11 cellular contexts compared by ENCODE assay signal in genomic region chr3:61725851-61726333, GRCh38.
DNase-seq lines count a peak whose midpoint lies in the region; ATAC-seq, FAIRE-seq and TF ChIP-seq lines count a peak whose summit lies in the region.
"Had no signal": no experiment of that assay in that cellular context is flagged by ENCODE, and none has a peak within 500 bp of the region (broad histone marks: within the 10 kb centered on the region; RNA-seq: fewer than 3 reads in every experiment).

No MANE protein-coding gene starts in this region.

- H3K4me3 ChIP-seq in astrocyte of the cerebellum (ENCODE audit: low read depth, low read length) (no peak overlapping the region), small intestine (ENCODE audit: low read depth in 1 of 2, low read length in 2 of 2) (no peak overlapping the region)
- H3K4me3 ChIP-seq: prostate gland had no signal

- peaks cover 4% of the 10 kb centered on the region in 2 donors for H3K4me1 ChIP-seq in small intestine (ENCODE audit: control insufficient read depth in 2 of 2, insufficient read depth in 1 of 2, low read depth in 1 of 2, low read length in 1 of 2)
- H3K4me1 ChIP-seq: prostate gland had no signal

- H3K9me3 ChIP-seq in small intestine (ENCODE audit: control insufficient read depth, low read depth), result no peaks in the 10 kb centered on the region
- H3K9me3 ChIP-seq: prostate gland had no signal

- in situ Hi-C loops in astrocyte of the cerebellum (cut with HindIII; ENCODE audit: low sequenced_read_pairs), result loop anchor here (5.0 kb wide), 1 partner anchor 46 kb away; no protein-coding TSS in a partner anchor

- DNase-seq in astrocyte of the cerebellum (ENCODE audit: low read depth) (peak; percentile 49), hepatic stellate cell (ENCODE audit: low spot score) (peak; percentile 26), small intestine (peak; percentile 63), NCI-H446 treated with DMSO at 0.1 percent for 48 hours (lab: John Stamatoyannopoulos, UW) (no peak), NCI-H526 treated with DMSO at 0.1 percent for 48 hours (lab: John Stamatoyannopoulos, UW) (no peak)
- no peak for DNase-seq in stimulated activated CD4-positive, alpha-beta T cell treated with anti-CD3 and anti-CD28 coated beads, Interleukin-4, amount 100 ng/mL, for 1 hour
- DNase-seq: central memory CD4-positive, alpha-beta T cell; hypothalamus; NCI-H1694 had no signal

- FAIRE-seq in small intestine (lab: Jason Lieb, UNC), result no peak

- no peaks in the 10 kb centered on the region for H3K27me3 ChIP-seq in small intestine (ENCODE audit: control insufficient read depth in 2 of 2, insufficient read depth in 2 of 2, low read length in 2 of 2)

- ATAC-seq in HG02678 (IDR thresholded peaks at IDR 0.05; ENCODE audit: unreplicated experiment), result peak; percentile 57

- 23 to 58% (median 34%) methylated on average over 5 of the region's 5 CpGs for WGBS in small intestine, 3 donors

- peak overlapping the region in 1 of 2 donors; percentile 14 for H3K27ac ChIP-seq in small intestine (ENCODE audit: low read depth in 1 of 2, low read length in 1 of 2)
- H3K27ac ChIP-seq: prostate gland had no signal

- no peaks in the 10 kb centered on the region for H3K36me3 ChIP-seq in small intestine (ENCODE audit: control insufficient read depth in 2 of 2, insufficient read depth in 2 of 2, low read length in 2 of 2)
- H3K36me3 ChIP-seq: prostate gland had no signal

- TF ChIP-seq CTCF in astrocyte of the cerebellum (IDR thresholded peaks at IDR 0.05; ENCODE audit: low read depth, low read length, missing control alignments), result no peak

Comparison
In these comparisons a context has a peak if more than half of its experiments do, and no peak if none do; other contexts are left out.
1. DNase-seq: peak in astrocyte of the cerebellum (single experiment), hepatic stellate cell (single experiment) and small intestine (single experiment); none in NCI-H446 treated with DMSO at 0.1 percent for 48 hours (single experiment), NCI-H526 treated with DMSO at 0.1 percent for 48 hours (single experiment) and stimulated activated CD4-positive, alpha-beta T cell treated with anti-CD3 and anti-CD28 coated beads, Interleukin-4, amount 100 ng/mL, for 1 hour (single experiment).